ENCODE assay signal across 8 cellular contexts in the genomic region with DNA sequence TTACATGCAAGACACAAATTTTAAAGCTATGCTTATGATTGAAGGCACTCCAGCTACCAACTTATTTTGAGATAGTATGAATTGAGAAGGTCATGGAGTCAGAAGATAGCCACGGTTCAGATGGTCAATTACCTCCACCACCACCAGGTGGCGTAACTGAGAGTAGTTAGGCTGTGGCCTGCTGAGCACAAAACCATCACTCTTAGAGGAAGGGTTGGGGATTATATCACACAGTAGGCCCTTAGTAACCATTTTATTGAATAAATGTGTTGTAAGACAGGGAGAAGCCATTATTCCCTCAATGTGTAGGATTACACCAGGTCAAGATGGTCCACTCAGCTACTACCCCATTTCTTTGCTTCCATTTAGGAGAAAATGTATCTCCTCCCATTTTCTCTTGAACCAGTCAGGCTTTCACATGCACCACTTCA. TPM values are rescaled to one million over a fixed set of nuclear protein-coding genes. Genes with fewer than 3 reads are reported as not detected.
DNase-seq lines count a peak whose midpoint lies in the region; ATAC-seq lines count a peak whose summit lies in the region.

No MANE protein-coding gene starts in this region.

- peak; percentile 37 for DNase-seq in NK-92 treated with Interleukin-12 subunit alpha and Interleukin-12 subunit beta, amount 100 ng/mL, for 24 hours (lab: John Stamatoyannopoulos, UW)
- DNase-seq in NK-92 (lab: John Stamatoyannopoulos, UW; ENCODE audit: unreplicated experiment) (no peak), NCI-H2107 treated with DMSO at 0.1 percent for 48 hours (lab: John Stamatoyannopoulos, UW; ENCODE audit: unreplicated experiment) (peak; percentile 12), dedifferentiated amniotic fluid mesenchymal stem cell (ENCODE audit: extremely low spot score) (peak; percentile 26), medulla oblongata (ENCODE audit: extremely low spot score) (peak; percentile 77)
- peak; percentile 86 for DNase-seq in activated CD4-positive, alpha-beta T cell treated with anti-CD3 and anti-CD28 coated beads for 36 hours
- peak; percentile 58 for DNase-seq in stimulated activated CD8-positive, alpha-beta memory T cell treated with anti-CD3 and anti-CD28 coated beads, Interleukin-4, amount 100 ng/mL, for 24 hours (ENCODE audit: low read depth)

- POLR2A ChIA-PET in activated CD4-positive, alpha-beta T cell treated with anti-CD3 and anti-CD28 coated beads for 36 hours (lab: Charles Lee), result no interaction called here

- H3K4me3 Mint-ChIP-seq in activated CD4-positive, alpha-beta T cell treated with anti-CD3 and anti-CD28 coated beads for 36 hours, result no peak overlapping the region

- H3K9me3 Mint-ChIP-seq in activated CD4-positive, alpha-beta T cell treated with anti-CD3 and anti-CD28 coated beads for 36 hours (ENCODE audit: low read depth), result no peaks in the 10 kb centered on the region

- no peaks in the 10 kb centered on the region for H3K27me3 Mint-ChIP-seq in activated CD4-positive, alpha-beta T cell treated with anti-CD3 and anti-CD28 coated beads for 36 hours

- CTCF ChIA-PET in activated CD4-positive, alpha-beta T cell treated with anti-CD3 and anti-CD28 coated beads for 36 hours (lab: Charles Lee), result interaction anchor here (0.6 to 2.5 kb wide), 6 partner anchors 10 to 1042 kb away, joined by 3 to 19 read pairs (median 4); partner anchors contain the start of gene CFAP210

- no peaks in the 10 kb centered on the region for H3K4me1 Mint-ChIP-seq in activated CD4-positive, alpha-beta T cell treated with anti-CD3 and anti-CD28 coated beads for 36 hours

- peaks cover 8% of the 10 kb centered on the region for H3K36me3 Mint-ChIP-seq in activated CD4-positive, alpha-beta T cell treated with anti-CD3 and anti-CD28 coated beads for 36 hours (ENCODE audit: low read depth)

- intact Hi-C loops in activated CD4-positive, alpha-beta T cell treated with anti-CD3 and anti-CD28 coated beads for 36 hours (cut with DNase I, micrococcal nuclease), result loop anchor here (1.0 to 10.0 kb wide), 4 partner anchors 149 to 400 kb away; no protein-coding TSS in a partner anchor

- peak; percentile 78 for ATAC-seq in HG02870 (IDR thresholded peaks at IDR 0.05; ENCODE audit: unreplicated experiment)
- peak; percentile 91 for ATAC-seq in activated CD4-positive, alpha-beta T cell treated with anti-CD3 and anti-CD28 coated beads for 36 hours

- no peak overlapping the region for H3K27ac Mint-ChIP-seq in activated CD4-positive, alpha-beta T cell treated with anti-CD3 and anti-CD28 coated beads for 36 hours

RNA-seq across cellular contexts. Expression of gene KLHL41, which starts 18.8 kb away (rescaled TPM):
- total RNA-seq in activated CD4-positive, alpha-beta T cell treated with anti-CD3 and anti-CD28 coated beads for 36 hours, result under 1 TPM in 1 of 2 experiments, not detected in 1; 0.46 TPM

RNA-seq across cellular contexts. Expression of gene FASTKD1, which starts 45.4 kb away (rescaled TPM):
- total RNA-seq in activated CD4-positive, alpha-beta T cell treated with anti-CD3 and anti-CD28 coated beads for 36 hours, result 10 to 100 TPM; 29.8 to 39.7 TPM

RNA-seq across cellular contexts. Expression of gene BBS5, which starts 49.0 kb away (rescaled TPM):
- 1 to 10 TPM; 2.7 to 3.4 TPM for total RNA-seq in activated CD4-positive, alpha-beta T cell treated with anti-CD3 and anti-CD28 coated beads for 36 hours

RNA-seq across cellular contexts. Expression of gene PPIG, which starts 55.9 kb away (rescaled TPM):
- total RNA-seq in activated CD4-positive, alpha-beta T cell treated with anti-CD3 and anti-CD28 coated beads for 36 hours, result 10 to 100 TPM; 57.6 to 58.6 TPM
